22 cellular contexts compared by ENCODE assay signal in genomic region chr2:147560810-147561521, GRCh38.
DNase-seq lines count a peak whose midpoint lies in the region; ATAC-seq and TF ChIP-seq lines count a peak whose summit lies in the region.
"Had no signal": no experiment of that assay in that cellular context is flagged by ENCODE, and none has a peak within 500 bp of the region (broad histone marks: within the 10 kb centered on the region; RNA-seq: fewer than 3 reads in every experiment).

No MANE protein-coding gene starts in this region.

- peaks cover 4% of the 10 kb centered on the region for H3K9me3 Mint-ChIP-seq in T-helper 2 cell treated with Interferon-gamma antibody and Interleukin-4, amounts not matched to agents 5 μg/mL and 100 μg/mL, for 36 hours
- H3K9me3 Mint-ChIP-seq: T-helper 1 cell treated with Interleukin-12 subunit alpha and Interleukin-12 subunit beta and Interleukin-4 antibody, amounts not matched to agents 30 μg/mL and 1 μg/mL, for 36 hours had no signal

- H3K4me3 ChIP-seq in AG10803 (ENCODE audit: low read length): no peak overlapping the region
- H3K4me3 ChIP-seq in LNCaP clone FGC (ENCODE audit: low read depth, low read length): no peak overlapping the region
- H3K4me3 ChIP-seq in heart right ventricle: no peak overlapping the region
- no peak overlapping the region for H3K4me3 ChIP-seq in OCI-LY7 (ENCODE audit: low read depth, low read length, poor library complexity, severe bottlenecking)
- H3K4me3 ChIP-seq: A549, esophagus muscularis mucosa, right atrium auricular region, vagina had no signal

- no peaks in the 10 kb centered on the region for H3K79me2 ChIP-seq in OCI-LY7 (ENCODE audit: insufficient read depth, low read depth, low read length)

- POLR2A ChIA-PET in OCI-LY7 (lab: Charles Lee): interaction anchor here (0.6 kb wide), 1 partner anchor 642 kb away, joined by 3 read pairs; no protein-coding TSS in a partner anchor

- no peaks in the 10 kb centered on the region for H3K9me2 ChIP-seq in OCI-LY7 (ENCODE audit: insufficient read depth, low read length)

- no peaks in the 10 kb centered on the region for H3K9me3 ChIP-seq in heart right ventricle
- no peaks in the 10 kb centered on the region for H3K9me3 ChIP-seq in OCI-LY7 (ENCODE audit: low read length)
- H3K9me3 ChIP-seq: A549, esophagus muscularis mucosa, neutrophil, right atrium auricular region, vagina had no signal

- WGBS in heart right ventricle, 2 donors: 69 to 81% methylated on average over 5 of the region's 5 CpGs

- TF ChIP-seq CTCF in AG10803 (conservative IDR thresholded peaks at IDR 0.05; ENCODE audit: low read length) (no peak), LNCaP clone FGC (IDR thresholded peaks at IDR 0.05; ENCODE audit: control insufficient read depth, extremely low read depth, insufficient read depth) (no peak), heart right ventricle (IDR thresholded peaks at IDR 0.05) (no peak), OCI-LY7 (conservative IDR thresholded peaks at IDR 0.05; ENCODE audit: low read length) (no peak)

- H3K27me3 ChIP-seq in heart right ventricle: no peaks in the 10 kb centered on the region
- H3K27me3 ChIP-seq: esophagus muscularis mucosa, neutrophil, right atrium auricular region, vagina had no signal

- CTCF ChIA-PET in OCI-LY7 (lab: Charles Lee; ENCODE audit: unreplicated experiment): no interaction called here

- H3K4me3 Mint-ChIP-seq in T-helper 2 cell treated with Interferon-gamma antibody and Interleukin-4, amounts not matched to agents 5 μg/mL and 100 μg/mL, for 36 hours: no peak overlapping the region
- H3K4me3 Mint-ChIP-seq: CD4-positive, alpha-beta memory T cell; T-helper 1 cell treated with Interleukin-12 subunit alpha and Interleukin-12 subunit beta and Interleukin-4 antibody, amounts not matched to agents 30 μg/mL and 1 μg/mL, for 36 hours had no signal

- H4K20me1 ChIP-seq in OCI-LY7 (ENCODE audit: insufficient read depth, low read length): no peaks in the 10 kb centered on the region

- ATAC-seq in left colon (peak; percentile 68), heart right ventricle (no peak)
- ATAC-seq: A549, HCT116 had no signal

- intact Hi-C loops in left colon (cut with DNase I, micrococcal nuclease): no loop called here
- intact Hi-C loops in heart right ventricle (cut with DNase I): no loop called here
- intact Hi-C loops in OCI-LY7 (cut with micrococcal nuclease; ENCODE audit: unreplicated experiment): no loop called here

- H3K36me3 ChIP-seq in heart right ventricle: no peaks in the 10 kb centered on the region
- H3K36me3 ChIP-seq in OCI-LY7 (ENCODE audit: insufficient read depth, low read length): no peaks in the 10 kb centered on the region
- H3K36me3 ChIP-seq: esophagus muscularis mucosa, neutrophil, right atrium auricular region, vagina had no signal

- H2AFZ ChIP-seq in OCI-LY7 (ENCODE audit: low read length): no peak overlapping the region

- no peaks in the 10 kb centered on the region for H3K36me3 Mint-ChIP-seq in T-helper 2 cell treated with Interferon-gamma antibody and Interleukin-4, amounts not matched to agents 5 μg/mL and 100 μg/mL, for 36 hours (ENCODE audit: low read depth)
- H3K36me3 Mint-ChIP-seq: CD4-positive, alpha-beta memory T cell had no signal

- no peak overlapping the region for H3K4me2 ChIP-seq in OCI-LY7 (ENCODE audit: low read length)
- H3K4me2 ChIP-seq: A549 had no signal

- DNase-seq in AG10803 (ENCODE audit: low read depth) (peak; percentile 58), LNCaP clone FGC (ENCODE audit: low read depth) (peak; percentile 22), SKM-1 treated with dmso at 0.1 percent for 144 hours (lab: John Stamatoyannopoulos, UW; ENCODE audit: unreplicated experiment) (peak; percentile 73), left colon (no peak), heart right ventricle (no peak), cortex of kidney (lab: John Stamatoyannopoulos, UW) (no peak), OCI-LY7 (ENCODE audit: low spot score) (no peak)
- no peak for DNase-seq in T-helper 2 cell treated with Interferon-gamma antibody and Interleukin-4, amounts not matched to agents 5 μg/mL and 100 μg/mL, for 36 hours (ENCODE audit: low spot score)
- DNase-seq: activated CD4-positive, CD25-positive, alpha-beta regulatory T cell; CD4-positive, alpha-beta memory T cell; DND-41; NCI-H1048; NCI-H2081; NCI-H774 had no signal

- H3K4me1 ChIP-seq in heart right ventricle: peaks cover 0 to 15% (median 0%) of the 10 kb centered on the region in 9 donors
- H3K4me1 ChIP-seq in OCI-LY7 (ENCODE audit: insufficient read depth, low read length, poor library complexity, severe bottlenecking): no peaks in the 10 kb centered on the region
- H3K4me1 ChIP-seq: A549, right atrium auricular region, vagina had no signal

- peak overlapping the region in 1 of 10 donors; percentile 29 for H3K27ac ChIP-seq in heart right ventricle
- H3K27ac ChIP-seq in OCI-LY7 (ENCODE audit: low read depth, low read length, poor library complexity, severe bottlenecking): no peak overlapping the region
- H3K27ac ChIP-seq: A549, esophagus muscularis mucosa, neutrophil, right atrium auricular region, vagina had no signal

- BruUV-seq in OCI-LY7 (replicated peaks; lab: Mats Ljungman, UMichigan): no TSS peak

- peaks cover 3% of the 10 kb centered on the region for H3K4me1 Mint-ChIP-seq in T-helper 2 cell treated with Interferon-gamma antibody and Interleukin-4, amounts not matched to agents 5 μg/mL and 100 μg/mL, for 36 hours (ENCODE audit: low read depth)

- H3K27ac Mint-ChIP-seq in T-helper 2 cell treated with Interferon-gamma antibody and Interleukin-4, amounts not matched to agents 5 μg/mL and 100 μg/mL, for 36 hours: no peak overlapping the region
- H3K27ac Mint-ChIP-seq: activated T-helper 2 cell treated with anti-CD3 and anti-CD28 coated beads, Interferon-gamma antibody, Interleukin-2, Interleukin-4, amounts not matched to agents 10 μg/mL and 5 μg/mL and 100 μg/mL, durations not matched to agents 14 hours and 24 hours and 36 hours; CD4-positive, alpha-beta memory T cell; T-helper 1 cell treated with Interleukin-12 subunit alpha and Interleukin-12 subunit beta and Interleukin-4 antibody, amounts not matched to agents 30 μg/mL and 1 μg/mL, for 36 hours had no signal

- peaks cover 8% of the 10 kb centered on the region for H3K27me3 Mint-ChIP-seq in T-helper 2 cell treated with Interferon-gamma antibody and Interleukin-4, amounts not matched to agents 5 μg/mL and 100 μg/mL, for 36 hours (ENCODE audit: low read depth)
- H3K27me3 Mint-ChIP-seq: CD4-positive, alpha-beta memory T cell had no signal

Comparison
In these comparisons a context has a peak if more than half of its experiments do, and no peak if none do; other contexts are left out.
1. DNase-seq: peak in AG10803 (single experiment), LNCaP clone FGC (single experiment) and SKM-1 treated with dmso at 0.1 percent for 144 hours (single experiment); none in left colon (0 of 2), heart right ventricle (0 of 2), cortex of kidney (single experiment), T-helper 2 cell treated with Interferon-gamma antibody and Interleukin-4, amounts not matched to agents 5 μg/mL and 100 μg/mL, for 36 hours (single experiment) and OCI-LY7 (single experiment).